15 cellular contexts compared by ENCODE assay signal in the genomic region with DNA sequence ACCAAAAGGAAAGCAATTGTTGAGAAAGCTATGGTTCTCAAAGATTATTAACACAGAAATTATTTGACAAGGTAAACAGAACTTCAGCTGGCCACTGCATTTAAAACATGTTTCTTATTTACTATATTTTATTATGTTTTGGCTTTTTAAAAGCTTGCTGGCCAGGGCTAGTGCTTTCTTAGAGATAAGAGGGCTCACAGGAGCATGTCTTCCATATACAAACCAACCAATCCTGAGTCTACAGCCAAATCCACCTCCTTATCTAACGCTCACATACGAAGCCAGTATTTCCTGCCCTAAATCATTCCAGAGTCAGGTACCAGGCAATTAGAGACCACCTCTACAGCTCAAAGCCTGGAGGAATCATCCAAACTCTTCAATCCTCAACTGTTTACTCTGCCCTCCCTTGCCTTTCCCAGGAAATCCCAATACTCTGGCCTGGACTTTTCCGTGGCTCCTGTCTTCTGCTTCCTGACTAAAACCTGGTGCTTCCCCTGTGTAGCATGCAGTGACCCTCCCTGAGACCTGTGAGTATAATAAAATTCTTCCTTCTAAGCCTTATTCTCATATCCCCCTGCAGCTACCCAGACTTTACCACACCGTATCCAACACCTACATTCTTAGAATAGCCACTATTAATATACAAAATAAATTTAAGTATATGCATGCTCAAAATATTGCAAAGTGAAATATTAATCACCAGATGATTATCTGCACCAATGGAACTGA. TPM values are rescaled to one million over a fixed set of nuclear protein-coding genes. Genes with fewer than 3 reads are reported as not detected.
DNase-seq lines count a peak whose midpoint lies in the region; ATAC-seq and TF ChIP-seq lines count a peak whose summit lies in the region.
"Had no signal": no experiment of that assay in that cellular context is flagged by ENCODE, and none has a peak within 500 bp of the region (broad histone marks: within the 10 kb centered on the region; RNA-seq: fewer than 3 reads in every experiment).

No MANE protein-coding gene starts in this region.

- peak; percentile 59 for TF ChIP-seq POLR2A in erythroblast (IDR thresholded peaks at IDR 0.05; ENCODE audit: low read length)

- no peak overlapping the region for H2AFZ ChIP-seq in GM23338

- H3F3A ChIP-seq in GM23338 (replicated peaks; ENCODE audit: low read depth), result no peaks in the 10 kb centered on the region

- H4K5ac ChIP-seq in mesendoderm (ENCODE audit: low read length), result no peak overlapping the region

- no peak overlapping the region for H3K4me3 ChIP-seq in GM23338
- H3K4me3 ChIP-seq in mesendoderm (ENCODE audit: low read length), result no peak overlapping the region
- H3K4me3 ChIP-seq in H7 (ENCODE audit: insufficient read depth, low read depth, low read length), result no peak overlapping the region
- H3K4me3 ChIP-seq: psoas muscle, thoracic aorta had no signal

- H3K79me1 ChIP-seq in mesendoderm (ENCODE audit: low read length), result peaks cover 7% of the 10 kb centered on the region

- peak overlapping the region; percentile 47; the same call in 1 of the 2 replicates for H3K27ac Mint-ChIP-seq in GM23338
- peak overlapping the region; percentile 0 for H3K27ac Mint-ChIP-seq in T-helper 17 cell
- H3K27ac Mint-ChIP-seq: B cell had no signal

- no peak overlapping the region for H3K4me2 ChIP-seq in GM23338
- no peak overlapping the region for H3K4me2 ChIP-seq in mesendoderm (ENCODE audit: low read length)
- H3K4me2 ChIP-seq: SK-N-SH had no signal

- H3K9me3 Mint-ChIP-seq in GM23338, result 0 out of 3 replicates have a peak, but pooled peaks cover 6% of the 10 kb centered on the region

- no peak overlapping the region for H2BK15ac ChIP-seq in mesendoderm (replicated peaks; ENCODE audit: low read depth)

- H3K27me3 ChIP-seq in GM23338 (ENCODE audit: insufficient read depth) (no peaks in the 10 kb centered on the region), mesendoderm (ENCODE audit: insufficient read depth, low read length, poor library complexity) (no peaks in the 10 kb centered on the region), H7 (ENCODE audit: control insufficient read depth, insufficient read depth, low read length) (no peaks in the 10 kb centered on the region)

- H3K36me3 Mint-ChIP-seq in GM23338 (ENCODE audit: low read depth) (peaks cover 9% of the 10 kb centered on the region; the same call in 2 of the 3 replicates), T-helper 17 cell (ENCODE audit: low read depth) (no peaks in the 10 kb centered on the region)

- H3K27ac ChIP-seq in GM23338 (ENCODE audit: low read depth) (no peak overlapping the region), mesendoderm (ENCODE audit: low read depth, low read length) (no peak overlapping the region)
- H3K27ac ChIP-seq: psoas muscle, thoracic aorta had no signal

- ATAC-seq in GM23338 (peak; percentile 61; the same call in 2 of the 3 replicates), T-helper 17 cell (no peak), HG03196 (IDR thresholded peaks at IDR 0.05; ENCODE audit: unreplicated experiment) (no peak)
- ATAC-seq: psoas muscle had no signal

- H3K9me2 ChIP-seq in GM23338 (ENCODE audit: insufficient read depth), result no peaks in the 10 kb centered on the region
- H3K9me2 ChIP-seq: SK-N-SH had no signal

- no peak overlapping the region for H3K18ac ChIP-seq in mesendoderm (ENCODE audit: low read length)

- H3K36me3 ChIP-seq in GM23338 (ENCODE audit: insufficient read depth) (no peaks in the 10 kb centered on the region), mesendoderm (ENCODE audit: control insufficient read depth, insufficient read depth, low read length) (no peaks in the 10 kb centered on the region), H7 (replicated peaks; ENCODE audit: control insufficient read depth, insufficient read depth, low read length) (no peaks in the 10 kb centered on the region)
- H3K36me3 ChIP-seq: thoracic aorta had no signal

- DNase-seq in GM23338 (ENCODE audit: low spot score), result peak; percentile 16
- no peak for DNase-seq in T-helper 17 cell
- DNase-seq in erythroblast (lab: John Stamatoyannopoulos, UW), result peak; percentile 62 to 84
- DNase-seq in mesendoderm, result peak; percentile 73
- DNase-seq in H7, result no peak
- no peak for DNase-seq in SIG-M5 (lab: John Stamatoyannopoulos, UW)
- DNase-seq in DMS79 treated with DMSO at 0.1 percent for 48 hours (lab: John Stamatoyannopoulos, UW), result no peak
- DNase-seq: activated CD8-positive, alpha-beta memory T cell treated with anti-CD3 and anti-CD28 coated beads for 24 hours; activated gamma-delta T cell; psoas muscle; SK-N-SH had no signal

- no peak overlapping the region for H3K9ac ChIP-seq in mesendoderm (ENCODE audit: low read length)
- H3K9ac ChIP-seq: SK-N-SH had no signal

- no peak overlapping the region for H2BK5ac ChIP-seq in mesendoderm (ENCODE audit: low read length)

- H3K4me1 ChIP-seq in GM23338 (ENCODE audit: insufficient read depth) (no peaks in the 10 kb centered on the region), mesendoderm (ENCODE audit: control insufficient read depth, low read depth, low read length) (no peaks in the 10 kb centered on the region)

- H3K23ac ChIP-seq in mesendoderm (ENCODE audit: low read length), result no peak overlapping the region

- no peak overlapping the region for H2AK5ac ChIP-seq in mesendoderm (ENCODE audit: low read length)

- H3K4me3 Mint-ChIP-seq in GM23338 (no peak overlapping the region), T-helper 17 cell (no peak overlapping the region)
- H3K4me3 Mint-ChIP-seq: B cell, brain had no signal

- H4K8ac ChIP-seq in mesendoderm (ENCODE audit: low read depth, low read length), result no peak overlapping the region

- H3K4me1 Mint-ChIP-seq in GM23338 (peaks cover 12% of the 10 kb centered on the region), T-helper 17 cell (peaks cover 26% of the 10 kb centered on the region)

- no peak for TF ChIP-seq CTCF in GM23338 (conservative IDR thresholded peaks at IDR 0.05; ENCODE audit: low read depth in 2 of 2)

- no peak overlapping the region for H3K4ac ChIP-seq in mesendoderm (ENCODE audit: low read depth, low read length)

- H4K20me1 ChIP-seq in GM23338 (replicated peaks; ENCODE audit: insufficient read depth), result no peaks in the 10 kb centered on the region

- H3K56ac ChIP-seq in mesendoderm (ENCODE audit: low read length), result no peak overlapping the region

- H3K9me3 ChIP-seq in T-helper 17 cell (ENCODE audit: control insufficient read depth, low read length, poor library complexity, severe bottlenecking), result no peaks in the 10 kb centered on the region

- 100% methylated on average over 1 of the region's 4 CpGs for WGBS in mesendoderm (ENCODE audit: extremely low coverage, insufficient coverage, low lambda C conversion rate)

- H3K27me3 Mint-ChIP-seq in GM23338 (ENCODE audit: insufficient read depth, low read depth, poor library complexity) (peaks cover 2% of the 10 kb centered on the region), T-helper 17 cell (no peaks in the 10 kb centered on the region)
- H3K27me3 Mint-ChIP-seq: B cell, brain had no signal

- H3K79me2 ChIP-seq in GM23338 (replicated peaks; ENCODE audit: insufficient read depth) (peaks cover 96% of the 10 kb centered on the region), mesendoderm (ENCODE audit: control insufficient read depth, insufficient read depth, low read length) (peaks cover 13% of the 10 kb centered on the region)

- no peak overlapping the region for H2BK120ac ChIP-seq in mesendoderm (ENCODE audit: low read depth, low read length)

TF ChIP-seq in GM23338, 12 proteins besides CTCF, POLR2A, EP300 and RAD21 (continues in another document):
- TF ChIP-seq, protein P1, sequence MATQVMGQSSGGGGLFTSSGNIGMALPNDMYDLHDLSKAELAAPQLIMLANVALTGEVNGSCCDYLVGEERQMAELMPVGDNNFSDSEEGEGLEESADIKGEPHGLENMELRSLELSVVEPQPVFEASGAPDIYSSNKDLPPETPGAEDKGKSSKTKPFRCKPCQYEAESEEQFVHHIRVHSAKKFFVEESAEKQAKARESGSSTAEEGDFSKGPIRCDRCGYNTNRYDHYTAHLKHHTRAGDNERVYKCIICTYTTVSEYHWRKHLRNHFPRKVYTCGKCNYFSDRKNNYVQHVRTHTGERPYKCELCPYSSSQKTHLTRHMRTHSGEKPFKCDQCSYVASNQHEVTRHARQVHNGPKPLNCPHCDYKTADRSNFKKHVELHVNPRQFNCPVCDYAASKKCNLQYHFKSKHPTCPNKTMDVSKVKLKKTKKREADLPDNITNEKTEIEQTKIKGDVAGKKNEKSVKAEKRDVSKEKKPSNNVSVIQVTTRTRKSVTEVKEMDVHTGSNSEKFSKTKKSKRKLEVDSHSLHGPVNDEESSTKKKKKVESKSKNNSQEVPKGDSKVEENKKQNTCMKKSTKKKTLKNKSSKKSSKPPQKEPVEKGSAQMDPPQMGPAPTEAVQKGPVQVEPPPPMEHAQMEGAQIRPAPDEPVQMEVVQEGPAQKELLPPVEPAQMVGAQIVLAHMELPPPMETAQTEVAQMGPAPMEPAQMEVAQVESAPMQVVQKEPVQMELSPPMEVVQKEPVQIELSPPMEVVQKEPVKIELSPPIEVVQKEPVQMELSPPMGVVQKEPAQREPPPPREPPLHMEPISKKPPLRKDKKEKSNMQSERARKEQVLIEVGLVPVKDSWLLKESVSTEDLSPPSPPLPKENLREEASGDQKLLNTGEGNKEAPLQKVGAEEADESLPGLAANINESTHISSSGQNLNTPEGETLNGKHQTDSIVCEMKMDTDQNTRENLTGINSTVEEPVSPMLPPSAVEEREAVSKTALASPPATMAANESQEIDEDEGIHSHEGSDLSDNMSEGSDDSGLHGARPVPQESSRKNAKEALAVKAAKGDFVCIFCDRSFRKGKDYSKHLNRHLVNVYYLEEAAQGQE (IDR thresholded peaks at IDR 0.05; ENCODE audit: unreplicated experiment), result no peak
- TF ChIP-seq ZNF114 (CRISPR knock-in tag; IDR thresholded peaks at IDR 0.05) (no peak), POLR2AphosphoS5 (IDR thresholded peaks at IDR 0.05; ENCODE audit: low read depth) (no peak)

RNA-seq across cellular contexts. Expression of a gene that starts 33.2 kb away (rescaled TPM):
- total RNA-seq in GM23338 (2014; rRNA removed; shearing (Covaris generic)), result 31.8 and 33.6 TPM in 2 replicates
- 11.9 and 12.1 TPM in 2 replicates for polyA plus RNA-seq in GM23338 (2016; fragmentation: Nextera tagmentation; extraction: Ambion mirVana)
- 10 to 100 TPM; 74.4 to 99.9 TPM for total RNA-seq in T-helper 17 cell
- polyA plus RNA-seq in mesendoderm (2013, experiment 1 of 2), result 23.1 TPM
- polyA plus RNA-seq in mesendoderm (2013, experiment 2 of 2), result 23.4 TPM
- total RNA-seq in H7 (2014; rRNA removed; shearing (Covaris generic)), result 23.6 and 30.7 TPM in 2 replicates

Comparison
In these comparisons a context has a peak if more than half of its experiments do, and no peak if none do; other contexts are left out.
1. DNase-seq: peak in GM23338 (single experiment), erythroblast (2 of 2) and mesendoderm (single experiment); none in T-helper 17 cell (0 of 3), H7 (single experiment), SIG-M5 (single experiment) and DMS79 treated with DMSO at 0.1 percent for 48 hours (single experiment).